Comparison of ENCODE assay signal across 8 cellular contexts in the genomic region with DNA sequence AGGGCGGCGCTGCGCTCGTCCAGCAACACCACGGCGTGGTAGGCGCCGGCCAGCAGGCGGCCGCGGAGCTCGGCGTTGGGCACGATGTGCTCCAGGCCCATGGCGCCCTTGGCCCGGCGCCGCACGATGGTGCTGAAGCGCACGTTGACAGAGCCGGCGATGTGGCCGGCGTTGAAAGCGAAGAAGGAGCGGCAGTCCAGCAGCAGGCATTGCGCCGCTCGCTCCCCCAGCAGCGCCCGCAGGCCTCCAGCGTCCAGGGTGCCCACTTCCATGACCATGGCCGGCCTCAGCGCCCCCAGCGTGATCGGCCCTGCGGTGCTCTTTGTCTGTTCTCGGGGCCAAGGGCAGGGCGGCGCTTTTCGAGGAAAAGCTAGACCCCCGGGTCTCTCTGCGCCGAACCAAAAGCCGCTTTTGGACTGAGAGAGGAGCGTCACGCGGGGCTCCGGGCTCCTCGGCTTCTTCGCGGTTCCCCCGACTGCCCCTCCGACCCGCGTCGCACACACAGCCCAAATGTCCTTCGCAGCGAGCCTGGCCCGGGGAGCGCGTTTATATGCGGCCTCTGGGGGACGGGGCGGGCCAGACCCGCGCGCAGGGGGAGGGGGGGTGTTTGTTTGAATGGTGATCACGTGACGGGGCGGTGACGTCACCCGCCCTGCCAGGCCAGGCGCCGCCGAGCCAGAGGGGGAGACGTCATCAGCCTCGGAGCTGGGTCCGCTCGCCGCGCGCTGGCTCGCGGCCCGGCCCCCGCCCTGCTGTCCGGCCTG.
A peak's percentile ranks its signal among the peaks of the same experiment; 100 is the strongest.
DNase-seq lines count a peak whose midpoint lies in the region; ATAC-seq and TF ChIP-seq lines count a peak whose summit lies in the region.

A gene with protein sequence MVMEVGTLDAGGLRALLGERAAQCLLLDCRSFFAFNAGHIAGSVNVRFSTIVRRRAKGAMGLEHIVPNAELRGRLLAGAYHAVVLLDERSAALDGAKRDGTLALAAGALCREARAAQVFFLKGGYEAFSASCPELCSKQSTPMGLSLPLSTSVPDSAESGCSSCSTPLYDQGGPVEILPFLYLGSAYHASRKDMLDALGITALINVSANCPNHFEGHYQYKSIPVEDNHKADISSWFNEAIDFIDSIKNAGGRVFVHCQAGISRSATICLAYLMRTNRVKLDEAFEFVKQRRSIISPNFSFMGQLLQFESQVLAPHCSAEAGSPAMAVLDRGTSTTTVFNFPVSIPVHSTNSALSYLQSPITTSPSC (minus strand): TSS at position 521 of the 764 bp plus-strand sequence. CDS start 243 bp downstream, at position 278.

- peak within 1 kb of the TSS; percentile 82 for H3K4me3 ChIP-seq in AG09309 (ENCODE audit: control insufficient read depth, low read depth, low read length)

- ATAC-seq in GM18909 (IDR thresholded peaks at IDR 0.05; ENCODE audit: poor library complexity, unreplicated experiment) (peak; percentile 57), HG03159 (IDR thresholded peaks at IDR 0.05; ENCODE audit: unreplicated experiment) (peak; percentile 57)

- TF ChIP-seq CTCF in AG09309 (IDR thresholded peaks at IDR 0.05; ENCODE audit: control insufficient read depth, insufficient read depth, low read depth, low read length, missing control alignments), result peak; percentile 40

- DNase-seq in AG09309 (ENCODE audit: low read depth) (peak; percentile 88), NCI-H2227 treated with DMSO at 0.1 percent for 48 hours (lab: John Stamatoyannopoulos, UW) (peak; percentile 84), iris pigment epithelial cell (ENCODE audit: low read depth) (peak; percentile 98)
- DNase-seq in activated CD4-positive, CD25-positive, alpha-beta regulatory T cell treated with anti-CD3 and anti-CD28 coated beads, Interleukin-2, amount 50 U/mL, for 16 hours (ENCODE audit: low read depth, low spot score), result peak; percentile 95
- peak; percentile 97 for DNase-seq in central memory CD4-positive, alpha-beta T cell
- peak; percentile 88 to 97 for DNase-seq in stimulated activated CD4-positive, alpha-beta T cell treated with anti-CD3 and anti-CD28 coated beads, Interleukin-12 subunit alpha, Interleukin-12 subunit beta, amount 100 ng/mL, for 24 hours (ENCODE audit: low read depth in 2 of 2)

Comparison
In these comparisons a context has a peak if more than half of its experiments do, and no peak if none do; other contexts are left out.
1. Peak in every context shown above with its lines: DNase-seq, ATAC-seq and H3K4me3 ChIP-seq.